In the genomic region with DNA sequence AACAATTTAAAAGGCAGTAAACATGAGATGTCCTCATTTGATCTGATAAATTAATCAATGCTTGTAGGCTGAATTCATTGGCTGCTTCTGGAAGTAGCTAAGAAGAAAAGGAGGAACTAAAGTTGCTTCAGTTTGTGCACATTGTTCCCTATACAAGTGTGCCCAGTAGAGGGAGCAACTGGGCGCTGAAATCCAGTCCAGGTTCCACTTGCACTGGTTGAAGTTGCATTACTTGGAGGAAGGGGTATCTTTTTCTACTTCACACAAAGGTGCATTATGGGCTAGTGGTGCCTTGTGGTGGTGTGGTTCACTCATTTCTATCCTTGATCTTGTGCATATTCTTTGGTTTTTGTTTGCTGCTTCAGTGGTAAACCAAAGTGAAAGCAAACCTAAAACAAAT, we compare ENCODE assay signal across 8 cellular contexts.
A peak's percentile ranks its signal among the peaks of the same experiment; 100 is the strongest.
DNase-seq lines count a peak whose midpoint lies in the region; ATAC-seq and TF ChIP-seq lines count a peak whose summit lies in the region.

No MANE protein-coding gene starts in this region.

- H3K4me3 ChIP-seq in coronary artery: no peak overlapping the region

- peak; percentile 86 for ATAC-seq in HG02852 (IDR thresholded peaks at IDR 0.05; ENCODE audit: unreplicated experiment)

- H3K27ac ChIP-seq in coronary artery: no peak overlapping the region

- DNase-seq in Ammon's horn (ENCODE audit: low spot score) (peak; percentile 46), NCI-H774 (lab: John Stamatoyannopoulos, UW) (peak; percentile 0), coronary artery (ENCODE audit: low spot score) (no peak), myocyte (ENCODE audit: low read depth) (peak; percentile 30), amniotic stem cell (lab: John Stamatoyannopoulos, UW) (no peak), activated gamma-delta T cell (lab: John Stamatoyannopoulos, UW) (no peak)

- TF ChIP-seq CTCF in GM12873 (IDR thresholded peaks at IDR 0.05; ENCODE audit: insufficient read depth, low read depth, low read length, missing control alignments) (peak; percentile 85), coronary artery (IDR thresholded peaks at IDR 0.05) (peak; percentile 38)

Comparison
In these comparisons a context has a peak if more than half of its experiments do, and no peak if none do; other contexts are left out.
1. DNase-seq: peak in Ammon's horn (single experiment), NCI-H774 (single experiment) and myocyte (single experiment); none in coronary artery (single experiment), amniotic stem cell (single experiment) and activated gamma-delta T cell (single experiment).